ENCODE assay signal across 13 cellular contexts in genomic region chr5:74034738-74035137, GRCh38.
DNase-seq lines count a peak whose midpoint lies in the region; ATAC-seq and TF ChIP-seq lines count a peak whose summit lies in the region.
"Had no signal": no experiment of that assay in that cellular context is flagged by ENCODE, and none has a peak within 500 bp of the region (broad histone marks: within the 10 kb centered on the region; RNA-seq: fewer than 3 reads in every experiment).

No MANE protein-coding gene starts in this region.

- H3K9me3 Mint-ChIP-seq in CD4-positive, alpha-beta memory T cell: peaks cover 0 to 2% (median 0%) of the 10 kb centered on the region in 8 donors
- H3K9me3 Mint-ChIP-seq: activated naive CD4-positive, alpha-beta T cell treated with anti-CD3 and anti-CD28 coated beads, Interleukin-2, amount 10 ng/mL, durations not matched to agents 7 days and 5 days had no signal

- H3K27ac ChIP-seq in fibroblast of lung (ENCODE audit: insufficient read depth, low read length): no peak overlapping the region
- no peak overlapping the region for H3K27ac ChIP-seq in CD4-positive, alpha-beta memory T cell (ENCODE audit: low read depth, low read length)
- H3K27ac ChIP-seq: PC-9, upper lobe of right lung had no signal

- H3K27ac Mint-ChIP-seq in CD4-positive, alpha-beta memory T cell: no peak overlapping the region
- H3K27ac Mint-ChIP-seq: activated naive CD4-positive, alpha-beta T cell treated with anti-CD3 and anti-CD28 coated beads, Interleukin-2, amount 10 ng/mL, durations not matched to agents 7 days and 5 days; H9 had no signal

- TF ChIP-seq CTCF in fibroblast of lung (conservative IDR thresholded peaks at IDR 0.05 in 1 of 2, IDR thresholded peaks at IDR 0.05 in 1 of 2; ENCODE audit: low read depth in 1 of 2, low read length in 2 of 2) (no peak), BE2C (IDR thresholded peaks at IDR 0.05; ENCODE audit: low read depth, low read length) (no peak)

- H4K20me1 ChIP-seq in fibroblast of lung (ENCODE audit: control insufficient read depth, extremely low read depth, insufficient read depth, low read length): no peaks in the 10 kb centered on the region

- H3K4me1 Mint-ChIP-seq in CD4-positive, alpha-beta memory T cell: peaks cover 0 to 7% (median 4%) of the 10 kb centered on the region in 4 donors

- H2AFZ ChIP-seq in fibroblast of lung (ENCODE audit: low read length): no peak overlapping the region
- H2AFZ ChIP-seq: PC-9 had no signal

- H3K4me3 ChIP-seq in fibroblast of lung (replicated peaks in 1 of 4; ENCODE audit: control extremely low read depth in 1 of 4, insufficient read depth in 1 of 4, low read depth in 3 of 4, low read length in 4 of 4) (no peak overlapping the region), skeletal muscle satellite cell (ENCODE audit: low read length) (no peak overlapping the region), BE2C (ENCODE audit: low read depth, low read length) (no peak overlapping the region)
- H3K4me3 ChIP-seq in CD4-positive, alpha-beta memory T cell (ENCODE audit: low read length in 2 of 2): no peak overlapping the region
- H3K4me3 ChIP-seq: PC-9, upper lobe of right lung had no signal

- no peaks in the 10 kb centered on the region for H3K79me2 ChIP-seq in fibroblast of lung (ENCODE audit: control insufficient read depth, insufficient read depth, low read length)

- H3K9ac ChIP-seq in fibroblast of lung (ENCODE audit: insufficient read depth, low read length) (no peak overlapping the region), skeletal muscle satellite cell (ENCODE audit: low read depth, low read length) (peak overlapping the region; percentile 33)

- H3K27me3 ChIP-seq in fibroblast of lung (ENCODE audit: control insufficient read depth, insufficient read depth, low read length): no peaks in the 10 kb centered on the region
- H3K27me3 ChIP-seq in skeletal muscle satellite cell (ENCODE audit: control insufficient read depth, insufficient read depth, low read length): no peaks in the 10 kb centered on the region
- no peaks in the 10 kb centered on the region for H3K27me3 ChIP-seq in BE2C
- H3K27me3 ChIP-seq in CD4-positive, alpha-beta memory T cell (ENCODE audit: insufficient read depth, low read length): no peaks in the 10 kb centered on the region
- H3K27me3 ChIP-seq: upper lobe of right lung had no signal

- H3K36me3 ChIP-seq in fibroblast of lung (ENCODE audit: control insufficient read depth, insufficient read depth, low read length): no peaks in the 10 kb centered on the region
- H3K36me3 ChIP-seq in skeletal muscle satellite cell (ENCODE audit: insufficient read depth, low read length): no peaks in the 10 kb centered on the region
- no peaks in the 10 kb centered on the region for H3K36me3 ChIP-seq in BE2C
- no peaks in the 10 kb centered on the region for H3K36me3 ChIP-seq in CD4-positive, alpha-beta memory T cell (ENCODE audit: insufficient read depth, low read length)
- H3K36me3 ChIP-seq: upper lobe of right lung had no signal

- CTCF ChIA-PET in CD4-positive, alpha-beta memory T cell (lab: Charles Lee; ENCODE audit: partially characterized antibody): no interaction called here

- POLR2A ChIA-PET in CD4-positive, alpha-beta memory T cell (lab: Charles Lee; ENCODE audit: partially characterized antibody): no interaction called here

- DNase-seq in HK-2 (ENCODE audit: unreplicated experiment) (peak; percentile 44), SHP77 treated with DMSO at 0.1 percent for 48 hours (lab: John Stamatoyannopoulos, UW) (peak; percentile 77), fibroblast of lung (ENCODE audit: low read depth in 2 of 2) (peak; percentile 32 to 97), BE2C (no peak), HuH-7.5 (ENCODE audit: low spot score) (no peak)
- DNase-seq in CD4-positive, alpha-beta memory T cell: no peak
- DNase-seq: activated naive CD4-positive, alpha-beta T cell treated with anti-CD3 and anti-CD28 coated beads, Interleukin-2, amount 10 ng/mL, durations not matched to agents 7 days and 5 days; kidney; upper lobe of right lung had no signal

- H3K4me1 ChIP-seq in fibroblast of lung (ENCODE audit: control insufficient read depth, extremely low read depth, insufficient read depth, low read length): no peaks in the 10 kb centered on the region
- H3K4me1 ChIP-seq in skeletal muscle satellite cell (ENCODE audit: control insufficient read depth, insufficient read depth, low read length): peaks cover 26% of the 10 kb centered on the region
- H3K4me1 ChIP-seq in BE2C: peaks cover 11% of the 10 kb centered on the region
- H3K4me1 ChIP-seq in CD4-positive, alpha-beta memory T cell (ENCODE audit: insufficient read depth, low read length): no peaks in the 10 kb centered on the region
- H3K4me1 ChIP-seq: upper lobe of right lung had no signal

- no peak for ATAC-seq in GM21825 (IDR thresholded peaks at IDR 0.05; ENCODE audit: unreplicated experiment)

- H3K9me3 ChIP-seq in fibroblast of lung (ENCODE audit: control insufficient read depth, insufficient read depth, low read depth, low read length) (no peaks in the 10 kb centered on the region), skeletal muscle satellite cell (replicated peaks; ENCODE audit: low read length) (no peaks in the 10 kb centered on the region), BE2C (no peaks in the 10 kb centered on the region)
- H3K9me3 ChIP-seq in CD4-positive, alpha-beta memory T cell (ENCODE audit: control insufficient read depth in 1 of 2, low read length in 2 of 2): no peaks in the 10 kb centered on the region
- H3K9me3 ChIP-seq: upper lobe of right lung had no signal

- no peaks in the 10 kb centered on the region for H3K36me3 Mint-ChIP-seq in CD4-positive, alpha-beta memory T cell
- H3K36me3 Mint-ChIP-seq: activated naive CD4-positive, alpha-beta T cell treated with anti-CD3 and anti-CD28 coated beads, Interleukin-2, amount 10 ng/mL, durations not matched to agents 7 days and 5 days had no signal

- H3K4me2 ChIP-seq in fibroblast of lung (ENCODE audit: extremely low read depth, insufficient read depth, low read length) (no peak overlapping the region), skeletal muscle satellite cell (ENCODE audit: low read length) (peak overlapping the region; percentile 55)

- peaks cover 7 to 15% of the 10 kb centered on the region in 2 donors for H3K27me3 Mint-ChIP-seq in CD4-positive, alpha-beta memory T cell
- H3K27me3 Mint-ChIP-seq: activated naive CD4-positive, alpha-beta T cell treated with anti-CD3 and anti-CD28 coated beads, Interleukin-2, amount 10 ng/mL, durations not matched to agents 7 days and 5 days had no signal

- no peak overlapping the region for H3K4me3 Mint-ChIP-seq in CD4-positive, alpha-beta memory T cell
- H3K4me3 Mint-ChIP-seq: activated naive CD4-positive, alpha-beta T cell treated with anti-CD3 and anti-CD28 coated beads, Interleukin-2, amount 10 ng/mL, durations not matched to agents 7 days and 5 days; H9 had no signal

- intact Hi-C loops in CD4-positive, alpha-beta memory T cell (cut with micrococcal nuclease): loop anchor here (10.0 kb wide), 1 partner anchor 610 kb away; the partner anchor contains the start of gene ENC1

Comparison
In these comparisons a context has a peak if more than half of its experiments do, and no peak if none do; other contexts are left out.
1. DNase-seq: peak in HK-2 (single experiment), SHP77 treated with DMSO at 0.1 percent for 48 hours (single experiment) and fibroblast of lung (2 of 2); none in BE2C (single experiment), CD4-positive, alpha-beta memory T cell (0 of 5) and HuH-7.5 (single experiment).